Comparison of ENCODE assay signal across 25 cellular contexts in the genomic region with DNA sequence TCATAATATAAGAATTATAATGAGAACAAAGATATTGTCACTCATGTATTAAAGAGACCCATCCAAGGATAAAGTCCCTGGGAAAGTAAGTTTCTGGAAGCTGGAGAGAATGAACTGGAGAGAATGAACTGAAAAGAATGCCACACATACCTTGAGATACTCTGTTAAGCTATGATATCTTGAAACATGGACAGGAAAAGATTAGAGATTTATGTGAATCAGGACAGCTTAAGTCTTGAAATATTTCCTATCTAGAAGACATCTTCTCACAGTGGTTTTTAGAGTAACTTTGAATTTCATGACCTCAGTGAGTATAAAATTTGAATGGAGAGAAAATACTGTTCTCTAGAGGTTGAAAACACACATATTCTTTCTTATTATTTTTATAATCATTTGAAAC.
DNase-seq lines count a peak whose midpoint lies in the region; ATAC-seq, FAIRE-seq and TF ChIP-seq lines count a peak whose summit lies in the region.
"Had no signal": no experiment of that assay in that cellular context is flagged by ENCODE, and none has a peak within 500 bp of the region (broad histone marks: within the 10 kb centered on the region; RNA-seq: fewer than 3 reads in every experiment).

No MANE protein-coding gene starts in this region.

- peaks cover 8% of the 10 kb centered on the region for H3K27me3 Mint-ChIP-seq in astrocyte (ENCODE audit: low read depth, unreplicated experiment)
- H3K27me3 Mint-ChIP-seq in mesothelial cell of epicardium (ENCODE audit: low read depth), result no peaks in the 10 kb centered on the region
- H3K27me3 Mint-ChIP-seq in MCF 10A (ENCODE audit: insufficient read depth, unreplicated experiment), result no peaks in the 10 kb centered on the region
- no peaks in the 10 kb centered on the region for H3K27me3 Mint-ChIP-seq in Calu3 (ENCODE audit: unreplicated experiment)
- H3K27me3 Mint-ChIP-seq: CD4-positive, alpha-beta T cell; CD8-positive, alpha-beta memory T cell had no signal

- POLR2A ChIA-PET in MCF 10A (lab: Yijun Ruan, JAX), result interaction anchor here (0.5 to 2.1 kb wide), 2 partner anchors 11 to 216 kb away, joined by 3 to 8 read pairs; a partner anchor contains a TSS

- intact Hi-C loops in MCF 10A (cut with micrococcal nuclease) (no loop called here), Calu3 (cut with micrococcal nuclease; ENCODE audit: unreplicated experiment) (loop anchor here (1.0 kb wide), 1 partner anchor 23 kb away; no protein-coding TSS in a partner anchor)

- DNase-seq in EH (ENCODE audit: low read depth), result peak; percentile 50
- DNase-seq in NCI-H226, result peak; percentile 40
- DNase-seq in astrocyte (ENCODE audit: low read depth), result peak; percentile 34
- DNase-seq in mesothelial cell of epicardium (ENCODE audit: low spot score in 2 of 2, unreplicated experiment in 2 of 2), result no peak
- no peak for DNase-seq in MCF 10A (ENCODE audit: unreplicated experiment)
- no peak for DNase-seq in SJCRH30
- DNase-seq in Calu3, result no peak
- DNase-seq: 8988T; ACHN; AML-193; BE2C; CD4-positive, alpha-beta T cell; CD8-positive, alpha-beta memory T cell; DND-41; EL; GF-D8; H9 had no signal

- no peaks in the 10 kb centered on the region for H3K27me3 ChIP-seq in astrocyte (ENCODE audit: insufficient read depth, low read length)
- H3K27me3 ChIP-seq in SJCRH30, result no peaks in the 10 kb centered on the region
- H3K27me3 ChIP-seq: BE2C; BLaER1 treated with 17β-estradiol and CSF1 and Interleukin-3, amounts not matched to agents 10 nM and 100 nM had no signal

- H3K4me3 ChIP-seq in astrocyte (ENCODE audit: insufficient read depth, low read depth, low read length) (no peak overlapping the region), SJCRH30 (no peak overlapping the region)
- H3K4me3 ChIP-seq: A549; BLaER1 treated with 17β-estradiol and CSF1 and Interleukin-3, amounts not matched to agents 10 nM and 100 nM; GM23338 had no signal

- H3K36me3 Mint-ChIP-seq in astrocyte (ENCODE audit: low read depth, unreplicated experiment) (peaks cover 2% of the 10 kb centered on the region), mesothelial cell of epicardium (no peaks in the 10 kb centered on the region), MCF 10A (ENCODE audit: insufficient read depth, unreplicated experiment) (no peaks in the 10 kb centered on the region), Calu3 (ENCODE audit: insufficient read depth, unreplicated experiment) (no peaks in the 10 kb centered on the region)
- H3K36me3 Mint-ChIP-seq: CD14-positive monocyte had no signal

- H3K9ac ChIP-seq in astrocyte (ENCODE audit: low read length), result no peak overlapping the region
- H3K9ac ChIP-seq: BLaER1 treated with 17β-estradiol and CSF1 and Interleukin-3, amounts not matched to agents 10 nM and 100 nM had no signal

- no peak overlapping the region for H3K4me2 ChIP-seq in astrocyte (ENCODE audit: low read length)
- H3K4me2 ChIP-seq: A549 had no signal

- ATAC-seq in HG02642 (IDR thresholded peaks at IDR 0.05; ENCODE audit: poor library complexity, unreplicated experiment), result no peak
- ATAC-seq: A549, GM23338, HCT116 had no signal

- H3K9me3 ChIP-seq in astrocyte (ENCODE audit: insufficient read depth, low read depth, low read length) (no peaks in the 10 kb centered on the region), SJCRH30 (replicated peaks) (no peaks in the 10 kb centered on the region)
- H3K9me3 ChIP-seq: A549; BE2C; BLaER1 treated with 17β-estradiol and CSF1 and Interleukin-3, amounts not matched to agents 10 nM and 100 nM had no signal

- CTCF ChIA-PET in MCF 10A (lab: Yijun Ruan, JAX), result interaction anchor here (1.7 kb wide), 1 partner anchor 62 kb away, joined by 8 read pairs; no protein-coding TSS in a partner anchor
- CTCF ChIA-PET in Calu3 (lab: Charles Lee), result no interaction called here

- H2AFZ ChIP-seq in astrocyte (ENCODE audit: low read depth, low read length), result no peak overlapping the region

- BruUV-seq in MCF 10A (replicated peaks; lab: Mats Ljungman, UMichigan), result no TSS peak
- no TSS peak for BruUV-seq in Calu3 (replicated peaks; lab: Mats Ljungman, UMichigan)

- H3K9me3 Mint-ChIP-seq in astrocyte (ENCODE audit: unreplicated experiment) (peaks cover 8% of the 10 kb centered on the region), mesothelial cell of epicardium (peaks cover 4% of the 10 kb centered on the region), MCF 10A (ENCODE audit: unreplicated experiment) (no peaks in the 10 kb centered on the region), Calu3 (ENCODE audit: low read depth, unreplicated experiment) (peaks cover 3% of the 10 kb centered on the region)
- H3K9me3 Mint-ChIP-seq: CD4-positive, alpha-beta T cell; CD8-positive, alpha-beta memory T cell; GM23338 had no signal

- H4K20me1 ChIP-seq in astrocyte (ENCODE audit: insufficient read depth, low read length), result no peaks in the 10 kb centered on the region
- H4K20me1 ChIP-seq: BLaER1 treated with 17β-estradiol and CSF1 and Interleukin-3, amounts not matched to agents 10 nM and 100 nM had no signal

- no peak overlapping the region for H3K27ac Mint-ChIP-seq in astrocyte (ENCODE audit: unreplicated experiment)
- H3K27ac Mint-ChIP-seq in mesothelial cell of epicardium, result peak overlapping the region; percentile 32
- H3K27ac Mint-ChIP-seq in MCF 10A (ENCODE audit: low read depth, unreplicated experiment), result no peak overlapping the region
- H3K27ac Mint-ChIP-seq in Calu3 (ENCODE audit: unreplicated experiment), result no peak overlapping the region
- H3K27ac Mint-ChIP-seq: CD4-positive, alpha-beta T cell; CD8-positive, alpha-beta memory T cell; GM23338; H9 had no signal

- H3K4me3 Mint-ChIP-seq in astrocyte (ENCODE audit: unreplicated experiment), result no peak overlapping the region
- no peak overlapping the region for H3K4me3 Mint-ChIP-seq in mesothelial cell of epicardium
- H3K4me3 Mint-ChIP-seq in MCF 10A (ENCODE audit: unreplicated experiment), result no peak overlapping the region
- no peak overlapping the region for H3K4me3 Mint-ChIP-seq in Calu3 (ENCODE audit: low read depth, unreplicated experiment)
- H3K4me3 Mint-ChIP-seq: CD14-positive monocyte; CD4-positive, alpha-beta T cell; CD8-positive, alpha-beta memory T cell; GM23338; H9 had no signal

- H3K79me2 ChIP-seq in astrocyte (ENCODE audit: insufficient read depth, low read length), result no peaks in the 10 kb centered on the region

- peaks cover 5% of the 10 kb centered on the region for H3K4me1 Mint-ChIP-seq in astrocyte (ENCODE audit: low read depth, unreplicated experiment)
- peaks cover 10% of the 10 kb centered on the region for H3K4me1 Mint-ChIP-seq in mesothelial cell of epicardium
- peaks cover 7% of the 10 kb centered on the region for H3K4me1 Mint-ChIP-seq in MCF 10A (ENCODE audit: insufficient read depth, unreplicated experiment)
- H3K4me1 Mint-ChIP-seq in Calu3 (ENCODE audit: low read depth, unreplicated experiment), result no peaks in the 10 kb centered on the region
- H3K4me1 Mint-ChIP-seq: CD8-positive, alpha-beta memory T cell had no signal

- no peaks in the 10 kb centered on the region for H3K36me3 ChIP-seq in astrocyte (ENCODE audit: insufficient read depth, low read length)
- H3K36me3 ChIP-seq in SJCRH30, result no peaks in the 10 kb centered on the region
- H3K36me3 ChIP-seq: BE2C; BLaER1 treated with 17β-estradiol and CSF1 and Interleukin-3, amounts not matched to agents 10 nM and 100 nM had no signal

- H3K4me1 ChIP-seq in astrocyte (ENCODE audit: insufficient read depth, low read length), result no peaks in the 10 kb centered on the region
- no peaks in the 10 kb centered on the region for H3K4me1 ChIP-seq in SJCRH30
- H3K4me1 ChIP-seq: A549, BE2C had no signal

- H3K27ac ChIP-seq in astrocyte (ENCODE audit: low read depth, low read length) (no peak overlapping the region), SJCRH30 (no peak overlapping the region)
- H3K27ac ChIP-seq: A549; BLaER1 treated with 17β-estradiol and CSF1 and Interleukin-3, amounts not matched to agents 10 nM and 100 nM had no signal

- no peak for FAIRE-seq in astrocyte (lab: Jason Lieb, UNC)
- FAIRE-seq: A549, GM12891, GM18507 had no signal

- no peak for TF ChIP-seq CTCF in astrocyte (IDR thresholded peaks at IDR 0.05; ENCODE audit: insufficient read depth, low read depth, low read length)
- no peak for TF ChIP-seq CTCF in mesothelial cell of epicardium (IDR thresholded peaks at IDR 0.05; ENCODE audit: unreplicated experiment)
- TF ChIP-seq CTCF in MCF 10A (IDR thresholded peaks at IDR 0.05; ENCODE audit: unreplicated experiment), result no peak
- no peak for TF ChIP-seq CTCF in Calu3 (IDR thresholded peaks at IDR 0.05; ENCODE audit: unreplicated experiment)

Comparison
In these comparisons a context has a peak if more than half of its experiments do, and no peak if none do; other contexts are left out.
1. DNase-seq: peak in EH (single experiment), NCI-H226 (single experiment) and astrocyte (single experiment); none in mesothelial cell of epicardium (0 of 2), MCF 10A (single experiment), SJCRH30 (0 of 2) and Calu3 (single experiment).